In genomic region chr12:9256758-9257405, GRCh38 we compare ENCODE assay signal across 21 cellular contexts. TPM values are rescaled to one million over a fixed set of nuclear protein-coding genes. Genes with fewer than 3 reads are reported as not detected.
DNase-seq lines count a peak whose midpoint lies in the region; ATAC-seq, FAIRE-seq and TF ChIP-seq lines count a peak whose summit lies in the region.
"Had no signal": no experiment of that assay in that cellular context is flagged by ENCODE, and none has a peak within 500 bp of the region (broad histone marks: within the 10 kb centered on the region; RNA-seq: fewer than 3 reads in every experiment).

No MANE protein-coding gene starts in this region.

- no peaks in the 10 kb centered on the region for H3K79me1 ChIP-seq in IMR-90 (ENCODE audit: low read depth in 1 of 2, low read length in 2 of 2)
- H3K79me1 ChIP-seq in neuronal stem cell (ENCODE audit: low read depth, low read length): no peaks in the 10 kb centered on the region

- H3K9me1 ChIP-seq in IMR-90 (ENCODE audit: insufficient read depth, low read length) (no peaks in the 10 kb centered on the region), K562 (ENCODE audit: control insufficient read depth, insufficient read depth, low read length) (no peaks in the 10 kb centered on the region)

- TF ChIP-seq RAD21 in A549 (conservative IDR thresholded peaks at IDR 0.05 in 1 of 2, IDR thresholded peaks at IDR 0.05 in 1 of 2): no peak
- TF ChIP-seq RAD21 in IMR-90 (IDR thresholded peaks at IDR 0.05; ENCODE audit: low read length): no peak
- TF ChIP-seq RAD21 in K562 (CRISPR knock-in tag; conservative IDR thresholded peaks at IDR 0.05 in 1 of 2, IDR thresholded peaks at IDR 0.05 in 1 of 2): no peak

- DNase-seq in A549 (ENCODE audit: low read depth in 1 of 2, low spot score in 1 of 2) (no peak), IMR-90 (no peak), K562 (ENCODE audit: extremely low read depth in 1 of 4, low spot score in 3 of 4) (no peak), neuronal stem cell (ENCODE audit: low spot score) (no peak), substantia nigra (lab: John Stamatoyannopoulos, UW) (no peak), Peyer's patch (no peak)
- DNase-seq: BE2C; CD4-positive, alpha-beta memory T cell; COR-L47; DMS153; EL had no signal

- H3K36me3 ChIP-seq in IMR-90 (ENCODE audit: control insufficient read depth, insufficient read depth, low read length) (no peaks in the 10 kb centered on the region), K562 (ENCODE audit: control insufficient read depth, insufficient read depth, low read length) (no peaks in the 10 kb centered on the region), neuronal stem cell (replicated peaks in 1 of 2; ENCODE audit: control insufficient read depth in 2 of 2, insufficient read depth in 2 of 2, low read length in 2 of 2) (no peaks in the 10 kb centered on the region), Peyer's patch (no peaks in the 10 kb centered on the region)
- H3K36me3 ChIP-seq: BE2C had no signal

- TF ChIP-seq EP300 in A549 (IDR thresholded peaks at IDR 0.05) (no peak), K562 (IDR thresholded peaks at IDR 0.05; ENCODE audit: low read length) (no peak)

- dilution Hi-C loops in IMR-90 (cut with HindIII; ENCODE audit: low sequenced_read_pairs, unreplicated experiment): no loop called here

- H2AFZ ChIP-seq in IMR-90 (replicated peaks; ENCODE audit: low read length, poor library complexity): no peak overlapping the region
- H2AFZ ChIP-seq in K562 (ENCODE audit: low read depth, low read length): no peak overlapping the region
- peak overlapping the region; percentile 37 for H2AFZ ChIP-seq in neuronal stem cell (ENCODE audit: low read length)

- no peaks in the 10 kb centered on the region for H3K27me3 ChIP-seq in IMR-90 (ENCODE audit: control insufficient read depth, insufficient read depth, low read length)
- H3K27me3 ChIP-seq in K562 (ENCODE audit: control insufficient read depth in 2 of 2, insufficient read depth in 2 of 2, low read length in 2 of 2): no peaks in the 10 kb centered on the region
- H3K27me3 ChIP-seq in neuronal stem cell (ENCODE audit: control insufficient read depth in 3 of 3, insufficient read depth in 3 of 3, low read depth in 1 of 3, low read length in 3 of 3): no peaks in the 10 kb centered on the region
- no peaks in the 10 kb centered on the region for H3K27me3 ChIP-seq in Peyer's patch

- CTCF ChIA-PET in A549 (lab: Yijun Ruan, JAX): no interaction called here
- CTCF ChIA-PET in IMR-90 (lab: Yijun Ruan, JAX): no interaction called here
- CTCF ChIA-PET in K562 (lab: Yijun Ruan, JAX; ENCODE audit: low intra/inter-chr PET ratio): no interaction called here

- H3K4me3 ChIP-seq in A549 (no peak overlapping the region), IMR-90 (ENCODE audit: insufficient read depth, low read depth, low read length) (no peak overlapping the region), K562 (no peak overlapping the region), neuronal stem cell (ENCODE audit: low read length in 2 of 2) (no peak overlapping the region), Peyer's patch (no peak overlapping the region)

- FAIRE-seq in A549 (lab: Jason Lieb, UNC) (peak; percentile 36), K562 (lab: Jason Lieb, UNC) (no peak)
- FAIRE-seq: A204.1, D721Med, G401.6, GM12892, H54 had no signal

- ATAC-seq in A549 (no peak), IMR-90 (ENCODE audit: low read depth) (no peak), K562 (no peak), HG02981 (IDR thresholded peaks at IDR 0.05; ENCODE audit: unreplicated experiment) (no peak), GM18520 (IDR thresholded peaks at IDR 0.05; ENCODE audit: unreplicated experiment) (no peak)
- ATAC-seq: HCT116 had no signal

- H2BK20ac ChIP-seq in IMR-90 (ENCODE audit: low read depth, low read length): no peak overlapping the region

- H3K79me2 ChIP-seq in K562 (ENCODE audit: control insufficient read depth, insufficient read depth, low read length): no peaks in the 10 kb centered on the region

- H4K20me1 ChIP-seq in IMR-90 (ENCODE audit: insufficient read depth, low read length) (no peaks in the 10 kb centered on the region), K562 (replicated peaks; ENCODE audit: control insufficient read depth, insufficient read depth, low read length) (no peaks in the 10 kb centered on the region)

- H2BK120ac ChIP-seq in IMR-90 (ENCODE audit: low read depth, low read length): no peak overlapping the region
- H2BK120ac ChIP-seq in neuronal stem cell (ENCODE audit: low read depth, low read length): no peak overlapping the region

- TF ChIP-seq CTCF in A549 (IDR thresholded peaks at IDR 0.05) (no peak), IMR-90 (conservative IDR thresholded peaks at IDR 0.05; ENCODE audit: low read depth, low read length) (no peak), K562 (IDR thresholded peaks at IDR 0.05 in 2 of 3, conservative IDR thresholded peaks at IDR 0.05 in 1 of 3; ENCODE audit: insufficient read depth in 2 of 3, low read depth in 1 of 3, low read length in 3 of 3) (no peak), Peyer's patch (IDR thresholded peaks at IDR 0.05) (no peak)

- no peak overlapping the region for H4K5ac ChIP-seq in IMR-90 (ENCODE audit: low read depth, low read length)

- no peak overlapping the region for H3K56ac ChIP-seq in IMR-90 (ENCODE audit: extremely low read depth, insufficient read depth, low read length)

- no peak for TF ChIP-seq POLR2A in A549 (IDR thresholded peaks at IDR 0.05; ENCODE audit: low read length)
- no peak for TF ChIP-seq POLR2A in IMR-90 (IDR thresholded peaks at IDR 0.05; ENCODE audit: low read depth, low read length)
- no peak for TF ChIP-seq POLR2A in K562 (conservative IDR thresholded peaks at IDR 0.05)
- no peak for TF ChIP-seq POLR2A in Peyer's patch (IDR thresholded peaks at IDR 0.05)

- in situ Hi-C loops in IMR-90 (cut with MboI; ENCODE audit: low sequenced_read_pairs) (no loop called here), K562 (cut with MboI) (no loop called here)

- H3K9ac ChIP-seq in IMR-90 (ENCODE audit: low read depth, low read length) (no peak overlapping the region), K562 (ENCODE audit: insufficient read depth in 1 of 2, low read depth in 2 of 2, low read length in 2 of 2) (no peak overlapping the region), neuronal stem cell (ENCODE audit: low read depth, low read length, poor library complexity) (no peak overlapping the region)

- H3K14ac ChIP-seq in IMR-90 (replicated peaks; ENCODE audit: low read depth, low read length) (no peak overlapping the region), neuronal stem cell (ENCODE audit: low read length) (no peak overlapping the region)

- H3K23ac ChIP-seq in IMR-90 (ENCODE audit: low read depth, low read length): no peak overlapping the region
- no peak overlapping the region for H3K23ac ChIP-seq in neuronal stem cell (ENCODE audit: low read depth, low read length, poor library complexity)

- H3K4ac ChIP-seq in IMR-90 (ENCODE audit: low read depth, low read length): no peak overlapping the region
- H3K4ac ChIP-seq in neuronal stem cell (ENCODE audit: low read length): no peak overlapping the region

- H3K9me3 ChIP-seq in A549: no peaks in the 10 kb centered on the region
- H3K9me3 ChIP-seq in IMR-90 (ENCODE audit: control insufficient read depth, insufficient read depth, low read length): no peaks in the 10 kb centered on the region
- H3K9me3 ChIP-seq in K562 (replicated peaks; ENCODE audit: control insufficient read depth, insufficient read depth, low read depth, low read length): no peaks in the 10 kb centered on the region
- H3K9me3 ChIP-seq in neuronal stem cell (replicated peaks in 1 of 2; ENCODE audit: control insufficient read depth in 2 of 2, insufficient read depth in 1 of 2, low read depth in 1 of 2, low read length in 2 of 2): peaks cover 0 to 4% of the 10 kb centered on the region in 2 donors
- H3K9me3 ChIP-seq in Peyer's patch: no peaks in the 10 kb centered on the region

- H2AK9ac ChIP-seq in IMR-90 (replicated peaks; ENCODE audit: low read depth, low read length, poor library complexity): no peak overlapping the region

- H3K18ac ChIP-seq in IMR-90 (ENCODE audit: low read depth, low read length) (no peak overlapping the region), neuronal stem cell (ENCODE audit: low read length) (no peak overlapping the region)

- intact Hi-C loops in IMR-90 (cut with micrococcal nuclease) (no loop called here), K562 (cut with micrococcal nuclease) (no loop called here)

- no peak overlapping the region for H3K27ac ChIP-seq in A549
- no peak overlapping the region for H3K27ac ChIP-seq in IMR-90 (ENCODE audit: insufficient read depth, low read length)
- H3K27ac ChIP-seq in K562 (ENCODE audit: extremely low read depth, low read depth, low read length): no peak overlapping the region
- no peak overlapping the region for H3K27ac ChIP-seq in neuronal stem cell (replicated peaks; ENCODE audit: low read length)
- no peak overlapping the region for H3K27ac ChIP-seq in substantia nigra (ENCODE audit: low read depth, low read length, poor library complexity, severe bottlenecking)
- H3K27ac ChIP-seq in Peyer's patch: no peak overlapping the region
- H3K27ac ChIP-seq: C4-2B had no signal

- POLR2A ChIA-PET in A549 (lab: Yijun Ruan, JAX): no interaction called here
- POLR2A ChIA-PET in IMR-90 (lab: Charles Lee; ENCODE audit: unreplicated experiment): no interaction called here
- POLR2A ChIA-PET in K562 (lab: Yijun Ruan, JAX): no interaction called here

- H4K91ac ChIP-seq in IMR-90 (ENCODE audit: insufficient read depth, low read depth, low read length) (no peak overlapping the region), neuronal stem cell (ENCODE audit: low read depth, low read length, poor library complexity) (no peak overlapping the region)

- 6% methylated on average over 1 of the region's 1 CpG for WGBS in A549 (ENCODE audit: missing lambda C conversion rate)
- WGBS in IMR-90 (ENCODE audit: extremely low coverage in 2 of 2, insufficient read length in 1 of 2), 2 experiments: no CpG with 5 or more reads among the region's 1 CpG
- 0% methylated on average over 1 of the region's 1 CpG for WGBS in K562 (ENCODE audit: insufficient coverage, low coverage, missing lambda C conversion rate)
- WGBS in neuronal stem cell (ENCODE audit: extremely low coverage in 2 of 2, insufficient read length in 2 of 2, insufficient replicate concordance in 1 of 2), 2 donors: no CpG with 5 or more reads among the region's 1 CpG

- H4K8ac ChIP-seq in IMR-90 (ENCODE audit: low read depth in 2 of 2, low read length in 2 of 2) (no peak overlapping the region), neuronal stem cell (ENCODE audit: low read depth, low read length) (no peak overlapping the region)

- BruUV-seq in IMR-90 (replicated peaks; lab: Mats Ljungman, UMichigan): no TSS peak
- no TSS peak for BruUV-seq in K562 (replicated peaks; lab: Mats Ljungman, UMichigan)

- no peak overlapping the region for H2BK15ac ChIP-seq in IMR-90 (ENCODE audit: low read depth, low read length)
- no peak overlapping the region for H2BK15ac ChIP-seq in neuronal stem cell (ENCODE audit: low read length)

- no peak overlapping the region for H2BK12ac ChIP-seq in neuronal stem cell (ENCODE audit: low read length)

- no peak overlapping the region for H3K4me2 ChIP-seq in A549
- H3K4me2 ChIP-seq in IMR-90 (ENCODE audit: low read depth, low read length): no peak overlapping the region
- no peak overlapping the region for H3K4me2 ChIP-seq in K562 (ENCODE audit: insufficient read depth, low read length)
- no peak overlapping the region for H3K4me2 ChIP-seq in neuronal stem cell (ENCODE audit: insufficient read depth, low read length, poor library complexity, severe bottlenecking)

- H3K4me1 ChIP-seq in A549 (no peaks in the 10 kb centered on the region), IMR-90 (ENCODE audit: control insufficient read depth, insufficient read depth, low read length) (no peaks in the 10 kb centered on the region), K562 (replicated peaks in 1 of 2; ENCODE audit: control insufficient read depth in 2 of 2, insufficient read depth in 2 of 2, low read length in 2 of 2) (no peaks in the 10 kb centered on the region; a peak in 1 of 5 replicates), neuronal stem cell (ENCODE audit: control insufficient read depth in 2 of 2, insufficient read depth in 1 of 2, low read depth in 1 of 2, low read length in 2 of 2) (peaks cover 0 to 3% of the 10 kb centered on the region in 2 donors), Peyer's patch (no peaks in the 10 kb centered on the region)
- H3K4me1 ChIP-seq: BE2C had no signal

- H2BK5ac ChIP-seq in IMR-90 (ENCODE audit: low read depth, low read length, poor library complexity, severe bottlenecking): no peak overlapping the region
- H2BK5ac ChIP-seq in neuronal stem cell (ENCODE audit: low read length): no peak overlapping the region

- no peak overlapping the region for H2AK5ac ChIP-seq in IMR-90 (ENCODE audit: low read depth, low read length)
- no peak overlapping the region for H2AK5ac ChIP-seq in neuronal stem cell (ENCODE audit: low read depth, low read length)

RNA-seq across cellular contexts. Expression of gene PZP, which starts 48.7 kb away (rescaled TPM):
- not detected in 2 replicates for polyA plus RNA-seq in A549 (2011; rRNA removed)
- not detected in 2 replicates for polyA plus RNA-seq in A549 (2012; cell fraction: cytosol; rRNA removed)
- polyA plus RNA-seq in A549 (2012; cell fraction: nucleus; rRNA removed): not detected in 2 replicates
- polyA plus RNA-seq in A549 (2017; fragmentation: RNase III; extraction: RNeasy Plus Mini Kit Qiagen cat#74134 plus additional on column Dnase treatment): not detected in 3 replicates
- not detected in 2 replicates for polyA minus RNA-seq in A549 (2011; rRNA and poly(A)+ RNA removed)
- total RNA-seq in IMR-90 (2012; rRNA removed): not detected in 2 replicates
- polyA plus RNA-seq in IMR-90 (2012; rRNA removed): not detected in 2 replicates
- polyA plus RNA-seq in IMR-90 (2012; cell fraction: cytosol; rRNA removed): not detected in 2 replicates
- not detected in 2 replicates for polyA plus RNA-seq in IMR-90 (2012; cell fraction: nucleus; rRNA removed; ENCODE audit: low replicate concordance)
- total RNA-seq in K562 (2011; cell fraction: chromatin; rRNA removed; ENCODE audit: low replicate concordance): not detected in 2 replicates
- not detected in 2 replicates for total RNA-seq in K562 (2011; cell fraction: nucleolus; rRNA removed)
- not detected in 2 replicates for total RNA-seq in K562 (2011; cell fraction: nucleoplasm; rRNA removed)
- total RNA-seq in K562 (2014; rRNA removed): not detected in 2 replicates
- not detected in 2 replicates for total RNA-seq in K562 (2014; rRNA removed; fragmentation: Illumina TruSeq; extraction: Trizol)
- not detected in 2 replicates for total RNA-seq in K562 (2015; rRNA removed; fragmentation: Illumina TruSeq; extraction: Trizol)
- total RNA-seq in K562 (2021): not detected in 2 replicates
- polyA plus RNA-seq in K562 (2011; rRNA removed): not detected in 2 replicates
- not detected in 2 replicates for polyA plus RNA-seq in K562 (2011; cell fraction: cytosol; rRNA removed)
- polyA plus RNA-seq in K562 (2011; cell fraction: nucleus; rRNA removed): not detected in 2 replicates
- polyA plus RNA-seq in K562 (2012): not detected in 2 replicates
- not detected in 2 replicates for polyA plus RNA-seq in K562 (2014; fragmentation: Illumina TruSeq; extraction: Trizol)
- under 1 TPM in 1 of 2 experiments, not detected in 1; 0.01 TPM for polyA plus RNA-seq in K562 (2014; fragmentation: Nextera tagmentation; extraction: Ambion mirVana)
- not detected in 2 replicates for polyA plus RNA-seq in K562 (2014; rRNA removed)
- not detected in 2 replicates for polyA minus RNA-seq in K562 (2011; rRNA and poly(A)+ RNA removed)
- not detected in 2 replicates for polyA minus RNA-seq in K562 (2011; cell fraction: cytosol; rRNA and poly(A)+ RNA removed)
- polyA minus RNA-seq in K562 (2011; cell fraction: nucleus; rRNA and poly(A)+ RNA removed): not detected in 2 replicates
- polyA plus RNA-seq in neuronal stem cell (2013, experiment 1 of 2): not detected
- polyA plus RNA-seq in neuronal stem cell (2013, experiment 2 of 2): not detected
- total RNA-seq in Peyer's patch: not detected
- total RNA-seq: CD4-positive, alpha-beta memory T cell had no signal
- polyA plus RNA-seq: AG04450 had no signal

Comparison
In these comparisons a context has a peak if more than half of its experiments do, and no peak if none do; other contexts are left out.
1. Of the 35 proteins assayed by ChIP-seq in both K562 and A549: peak only in K562: none; only in A549: MAFK; in both: none; in neither: 34.